Comparison of ENCODE assay signal across 11 cellular contexts in the genomic region with DNA sequence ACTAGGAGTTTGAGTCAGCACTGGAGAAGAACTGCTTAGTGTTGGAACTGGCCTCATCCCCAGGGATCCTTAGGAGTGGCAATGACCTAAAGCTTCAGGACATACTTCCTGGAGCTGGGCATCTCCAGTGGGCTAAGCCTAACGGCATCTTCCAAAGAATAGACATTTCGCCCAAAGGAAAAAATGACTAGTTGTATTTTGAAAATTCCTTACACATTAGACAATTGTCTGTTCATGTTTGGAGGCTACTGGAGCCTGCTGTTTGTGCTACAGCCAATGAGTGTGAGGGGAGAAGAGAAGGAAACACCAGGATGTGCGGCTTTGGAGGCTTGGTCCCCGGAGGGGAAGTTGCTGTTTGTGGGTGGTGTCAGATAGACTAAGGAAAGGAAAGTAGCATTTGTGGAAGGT.
DNase-seq lines count a peak whose midpoint lies in the region; ATAC-seq and TF ChIP-seq lines count a peak whose summit lies in the region.
"Had no signal": no experiment of that assay in that cellular context is flagged by ENCODE, and none has a peak within 500 bp of the region (broad histone marks: within the 10 kb centered on the region; RNA-seq: fewer than 3 reads in every experiment).

No MANE protein-coding gene starts in this region.

- H3K9me2 ChIP-seq in hepatocyte (replicated peaks; ENCODE audit: insufficient read depth), result no peaks in the 10 kb centered on the region

- H3K36me3 ChIP-seq in uterus (no peaks in the 10 kb centered on the region), hepatocyte (replicated peaks; ENCODE audit: insufficient read depth, low read depth) (no peaks in the 10 kb centered on the region)
- H3K36me3 ChIP-seq in CD8-positive, alpha-beta memory T cell (ENCODE audit: insufficient read depth, low read length), result no peaks in the 10 kb centered on the region

- H3K9me3 ChIP-seq in uterus (no peaks in the 10 kb centered on the region), hepatocyte (ENCODE audit: low read depth) (no peaks in the 10 kb centered on the region)
- H3K9me3 ChIP-seq in CD8-positive, alpha-beta memory T cell (ENCODE audit: low read length), result no peaks in the 10 kb centered on the region

- no peak overlapping the region for H3K4me3 Mint-ChIP-seq in nephron progenitor cell
- no peak overlapping the region for H3K4me3 Mint-ChIP-seq in CD8-positive, alpha-beta memory T cell
- H3K4me3 Mint-ChIP-seq: activated naive CD8-positive, alpha-beta T cell treated with anti-CD3 and anti-CD28 coated beads, Interleukin-2, amount 50 U/mL, for 24 hours had no signal

- CTCF ChIA-PET in CD8-positive, alpha-beta memory T cell (lab: Charles Lee), result no interaction called here

- intact Hi-C loops in uterus (cut with DNase I; ENCODE audit: low total_unique reads), result no loop called here

- peak overlapping the region; percentile 38 for H3K27ac ChIP-seq in epithelial cell of prostate
- peak overlapping the region in 1 of 2 donors; percentile 14 for H3K27ac ChIP-seq in uterus
- H3K27ac ChIP-seq in CD8-positive, alpha-beta memory T cell (ENCODE audit: low read depth, low read length), result no peak overlapping the region
- no peak overlapping the region for H3K27ac ChIP-seq in hepatocyte

- DNase-seq in AG10803 (ENCODE audit: low read depth), result peak; percentile 77
- peak; percentile 40 for DNase-seq in NCI-H226
- no peak for DNase-seq in epithelial cell of prostate (ENCODE audit: low read depth, low spot score)
- DNase-seq in nephron progenitor cell, result no peak
- no peak for DNase-seq in uterus
- DNase-seq in CD8-positive, alpha-beta memory T cell, result no peak
- no peak for DNase-seq in hepatocyte (ENCODE audit: low spot score)
- DNase-seq: activated naive CD8-positive, alpha-beta T cell treated with anti-CD3 and anti-CD28 coated beads, Interleukin-2, amount 50 U/mL, for 24 hours; left colon; NCI-H82 had no signal

- H3K9me3 Mint-ChIP-seq in nephron progenitor cell, result no peaks in the 10 kb centered on the region
- H3K9me3 Mint-ChIP-seq in CD8-positive, alpha-beta memory T cell, result no peaks in the 10 kb centered on the region
- H3K9me3 Mint-ChIP-seq: activated naive CD8-positive, alpha-beta T cell treated with anti-CD3 and anti-CD28 coated beads, Interleukin-2, amount 50 U/mL, for 24 hours had no signal

- H3K4me3 ChIP-seq in AG10803 (ENCODE audit: low read length) (no peak overlapping the region), uterus (no peak overlapping the region), hepatocyte (no peak overlapping the region)
- H3K4me3 ChIP-seq in CD8-positive, alpha-beta memory T cell (ENCODE audit: low read length), result no peak overlapping the region

- H3K79me2 ChIP-seq in hepatocyte, result no peaks in the 10 kb centered on the region

- H3K4me1 Mint-ChIP-seq in nephron progenitor cell, result peaks cover 15% of the 10 kb centered on the region
- peaks cover 0 to 7% (median 2%) of the 10 kb centered on the region in 3 donors for H3K4me1 Mint-ChIP-seq in CD8-positive, alpha-beta memory T cell

- 78% methylated on average over 4 of the region's 4 CpGs for WGBS in hepatocyte (ENCODE audit: low lambda C conversion rate, missing lambda C conversion rate)

- H3K4me1 ChIP-seq in uterus, result no peaks in the 10 kb centered on the region
- H3K4me1 ChIP-seq in CD8-positive, alpha-beta memory T cell (ENCODE audit: insufficient read depth, low read length), result no peaks in the 10 kb centered on the region
- H3K4me1 ChIP-seq in hepatocyte (ENCODE audit: insufficient read depth), result peaks cover 4% of the 10 kb centered on the region

- TF ChIP-seq POLR2A in uterus (IDR thresholded peaks at IDR 0.05), result no peak

- peak overlapping the region; percentile 84 for H3K27ac Mint-ChIP-seq in nephron progenitor cell
- H3K27ac Mint-ChIP-seq in CD8-positive, alpha-beta memory T cell, result no peak overlapping the region
- H3K27ac Mint-ChIP-seq: activated naive CD8-positive, alpha-beta T cell treated with anti-CD3 and anti-CD28 coated beads, Interleukin-2, amount 50 U/mL, for 24 hours had no signal

- no peak for ATAC-seq in GM19463 (IDR thresholded peaks at IDR 0.05; ENCODE audit: unreplicated experiment)
- ATAC-seq: activated naive CD8-positive, alpha-beta T cell treated with anti-CD3 and anti-CD28 coated beads, Interleukin-2, amount 50 U/mL, for 24 hours; left colon had no signal

- no peaks in the 10 kb centered on the region for H3K36me3 Mint-ChIP-seq in nephron progenitor cell (ENCODE audit: low read depth)
- H3K36me3 Mint-ChIP-seq in CD8-positive, alpha-beta memory T cell, result no peaks in the 10 kb centered on the region

- no peaks in the 10 kb centered on the region for H4K20me1 ChIP-seq in hepatocyte (ENCODE audit: insufficient read depth, poor library complexity, severe bottlenecking)

- no peak overlapping the region for H2AFZ ChIP-seq in hepatocyte

- H3K27me3 ChIP-seq in uterus (no peaks in the 10 kb centered on the region), hepatocyte (no peaks in the 10 kb centered on the region)
- H3K27me3 ChIP-seq in CD8-positive, alpha-beta memory T cell (ENCODE audit: insufficient read depth, low read length, poor library complexity, severe bottlenecking), result no peaks in the 10 kb centered on the region

- H3K27me3 Mint-ChIP-seq in nephron progenitor cell (ENCODE audit: low read depth, poor library complexity), result no peaks in the 10 kb centered on the region
- peaks cover 6 to 27% of the 10 kb centered on the region in 2 donors for H3K27me3 Mint-ChIP-seq in CD8-positive, alpha-beta memory T cell

- TF ChIP-seq CTCF in AG10803 (conservative IDR thresholded peaks at IDR 0.05; ENCODE audit: low read length), result no peak
- no peak for TF ChIP-seq CTCF in nephron progenitor cell (IDR thresholded peaks at IDR 0.05)
- no peak for TF ChIP-seq CTCF in uterus (IDR thresholded peaks at IDR 0.05)
- TF ChIP-seq CTCF in hepatocyte (IDR thresholded peaks at IDR 0.05; ENCODE audit: poor library complexity), result no peak

- no peak overlapping the region for H3K4me2 ChIP-seq in hepatocyte

- POLR2A ChIA-PET in CD8-positive, alpha-beta memory T cell (lab: Charles Lee), result no interaction called here

Comparison
In these comparisons a context has a peak if more than half of its experiments do, and no peak if none do; other contexts are left out.
1. DNase-seq: peak in AG10803 (single experiment) and NCI-H226 (single experiment); none in epithelial cell of prostate (single experiment), nephron progenitor cell (single experiment), uterus (0 of 2), CD8-positive, alpha-beta memory T cell (0 of 5) and hepatocyte (single experiment).